Comparison of ENCODE assay signal across 12 cellular contexts in the genomic region with DNA sequence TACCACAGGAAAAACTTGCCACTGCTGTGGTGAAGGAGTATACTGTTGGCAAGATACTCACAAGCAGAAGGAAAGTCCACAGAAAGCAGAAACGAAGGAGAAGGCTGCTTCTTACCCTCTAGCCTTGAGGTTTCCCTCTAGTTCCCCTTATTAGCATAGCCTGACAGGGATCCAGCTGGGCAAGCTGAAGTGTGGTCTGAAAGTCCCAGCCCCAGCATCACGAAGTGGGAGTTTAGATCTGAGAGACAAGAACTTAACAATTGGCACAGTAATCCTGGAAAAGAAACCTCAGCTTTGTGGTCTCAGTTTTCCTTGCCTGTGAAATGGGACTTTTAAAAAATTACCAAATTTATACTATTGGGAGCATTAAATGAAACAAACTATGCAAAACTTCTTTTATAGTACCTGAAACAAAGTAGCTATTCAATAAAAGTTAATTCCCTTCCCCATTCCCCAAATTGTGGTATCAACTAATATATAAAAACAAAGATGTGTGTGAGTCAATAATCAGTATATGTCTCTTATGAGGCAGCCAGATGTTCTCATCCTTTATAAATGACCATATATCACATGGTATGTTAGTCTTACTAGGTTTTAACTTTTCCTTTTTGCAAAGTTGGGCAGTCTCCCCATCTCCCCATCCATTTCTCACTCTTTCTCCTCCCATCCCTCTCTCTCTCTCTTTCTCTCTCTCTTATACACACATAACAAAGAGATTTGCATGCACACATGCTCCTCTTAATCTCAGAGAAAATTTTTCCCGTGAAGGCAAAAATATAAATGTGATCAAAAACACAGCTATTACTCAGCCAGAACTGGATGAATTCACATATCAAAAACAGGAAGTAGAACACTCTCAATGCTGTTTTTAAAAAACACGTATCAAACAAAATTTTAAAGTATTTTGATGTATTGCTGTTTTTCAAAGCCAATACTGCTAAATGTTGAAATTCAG. TPM values are rescaled to one million over a fixed set of nuclear protein-coding genes. Genes with fewer than 3 reads are reported as not detected.
DNase-seq lines count a peak whose midpoint lies in the region; ATAC-seq and TF ChIP-seq lines count a peak whose summit lies in the region.
"Had no signal": no experiment of that assay in that cellular context is flagged by ENCODE, and none has a peak within 500 bp of the region (broad histone marks: within the 10 kb centered on the region; RNA-seq: fewer than 3 reads in every experiment).

No MANE protein-coding gene starts in this region.

- H3K27me3 ChIP-seq in skeletal muscle satellite cell (ENCODE audit: control insufficient read depth, insufficient read depth, low read length): no peaks in the 10 kb centered on the region
- no peaks in the 10 kb centered on the region for H3K27me3 ChIP-seq in PC-9 (ENCODE audit: insufficient read depth, low read depth)
- H3K27me3 ChIP-seq: Peyer's patch had no signal

- no peak overlapping the region for H2AFZ ChIP-seq in PC-9

- BruUV-seq in PC-9 (replicated peaks; lab: Mats Ljungman, UMichigan): no TSS peak

- DNase-seq in UCSD-AML1 (lab: John Stamatoyannopoulos, UW; ENCODE audit: unreplicated experiment): peak; percentile 24
- no peak for DNase-seq in PC-9
- DNase-seq in effector CD8-positive, alpha-beta T cell (lab: John Stamatoyannopoulos, UW): no peak
- DNase-seq in stimulated activated CD4-positive, alpha-beta T cell treated with anti-CD3 and anti-CD28 coated beads, Interleukin-2, amount 100 ng/mL, for 48 hours: no peak
- DNase-seq: hippocampal formation; Peyer's patch; stimulated activated CD4-positive, alpha-beta T cell treated with anti-CD3 and anti-CD28 coated beads, Interleukin-4, amount 100 ng/mL, for 24 hours; stimulated activated naive CD8-positive, alpha-beta T cell treated with anti-CD3 and anti-CD28 coated beads, Interleukin-15, amount 100 ng/mL, for 72 hours had no signal

- H3K4me1 ChIP-seq in skeletal muscle satellite cell (ENCODE audit: control insufficient read depth, insufficient read depth, low read length): peaks cover 41% of the 10 kb centered on the region
- H3K4me1 ChIP-seq in PC-9 (replicated peaks; ENCODE audit: insufficient read depth): no peaks in the 10 kb centered on the region
- H3K4me1 ChIP-seq: Peyer's patch had no signal

- H3K27ac ChIP-seq in PC-9: no peak overlapping the region
- H3K27ac ChIP-seq: Peyer's patch had no signal

- peak overlapping the region; percentile 5 for H3K9ac ChIP-seq in skeletal muscle satellite cell (ENCODE audit: low read depth, low read length)

- CTCF ChIA-PET in PC-9 (lab: Charles Lee): no interaction called here

- H3K9me3 ChIP-seq in skeletal muscle satellite cell (replicated peaks; ENCODE audit: low read length): no peaks in the 10 kb centered on the region
- H3K9me3 ChIP-seq in PC-9 (ENCODE audit: insufficient read depth, low read depth): no peaks in the 10 kb centered on the region
- H3K9me3 ChIP-seq: Peyer's patch had no signal

- ATAC-seq in GM19395 (IDR thresholded peaks at IDR 0.05; ENCODE audit: unreplicated experiment): peak; percentile 76
- peak; percentile 72 for ATAC-seq in HG02885 (IDR thresholded peaks at IDR 0.05; ENCODE audit: poor library complexity, unreplicated experiment)
- no peak for ATAC-seq in GM19455 (IDR thresholded peaks at IDR 0.05; ENCODE audit: unreplicated experiment)
- ATAC-seq: stimulated activated naive CD8-positive, alpha-beta T cell treated with anti-CD3 and anti-CD28 coated beads, Interleukin-15, amount 100 ng/mL, for 72 hours had no signal

- H3F3A ChIP-seq in PC-9 (ENCODE audit: insufficient read depth, low read depth): no peaks in the 10 kb centered on the region

- no peaks in the 10 kb centered on the region for H4K20me1 ChIP-seq in PC-9 (ENCODE audit: insufficient read depth)

- TF ChIP-seq CTCF in PC-9 (conservative IDR thresholded peaks at IDR 0.05): no peak

- no peaks in the 10 kb centered on the region for H3K79me2 ChIP-seq in PC-9 (ENCODE audit: low read depth)

- POLR2A ChIA-PET in PC-9 (lab: Charles Lee; ENCODE audit: unreplicated experiment): no interaction called here

- H3K4me2 ChIP-seq in skeletal muscle satellite cell (ENCODE audit: low read length) (peak overlapping the region; percentile 40), PC-9 (no peak overlapping the region)

- H3K36me3 ChIP-seq in skeletal muscle satellite cell (ENCODE audit: insufficient read depth, low read length) (no peaks in the 10 kb centered on the region), PC-9 (ENCODE audit: low read depth) (no peaks in the 10 kb centered on the region)
- H3K36me3 ChIP-seq: Peyer's patch had no signal

- no peaks in the 10 kb centered on the region for H3K9me2 ChIP-seq in PC-9 (ENCODE audit: insufficient read depth)

- intact Hi-C loops in PC-9 (cut with micrococcal nuclease; ENCODE audit: unreplicated experiment): no loop called here

- H3K4me3 ChIP-seq in skeletal muscle satellite cell (ENCODE audit: low read length) (no peak overlapping the region), PC-9 (no peak overlapping the region)
- H3K4me3 ChIP-seq: Peyer's patch had no signal

RNA-seq across cellular contexts. Expression of a gene that starts 57.8 kb away (rescaled TPM):
- 42.8 and 52.9 TPM in 2 replicates for total RNA-seq in skeletal muscle satellite cell (2012; rRNA removed)
- 7.0 and 8.1 TPM in 2 replicates for total RNA-seq in PC-9 (2021)
